8 cellular contexts compared by ENCODE assay signal in genomic region chr19:47112664-47113445, GRCh38. TPM values are rescaled to one million over a fixed set of nuclear protein-coding genes. Genes with fewer than 3 reads are reported as not detected.
DNase-seq lines count a peak whose midpoint lies in the region; ATAC-seq, FAIRE-seq and TF ChIP-seq lines count a peak whose summit lies in the region.

No MANE protein-coding gene starts in this region.

- intact Hi-C loops in Right ventricle myocardium superior (cut with DNase I), result loop anchor here (1.0 kb wide), 1 partner anchor 17 kb away; the partner anchor contains the start of gene SAE1
- intact Hi-C loops in pancreas (cut with DNase I), result no loop called here
- intact Hi-C loops in tibial artery (cut with DNase I; ENCODE audit: low total_unique reads), result no loop called here

- peak overlapping the region; percentile 86 for H3K4me3 ChIP-seq in adipocyte (ENCODE audit: low read length)
- H3K4me3 ChIP-seq in pancreas, result peak overlapping the region; percentile 81 to 95 (median 88)
- peak overlapping the region; percentile 83 to 88 for H3K4me3 ChIP-seq in tibial artery

- 0% methylated on average over 54 to 64 of the region's 64 CpGs for WGBS in pancreas, 2 donors

- peak; percentile 99 for FAIRE-seq in GM12891 (lab: Jason Lieb, UNC)
- FAIRE-seq in pancreas (lab: Jason Lieb, UNC), result peak; percentile 96

- H3K9ac ChIP-seq in adipocyte (ENCODE audit: low read length), result peak overlapping the region; percentile 100

- peak overlapping the region; percentile 99 to 100 (median 99) for H3K27ac ChIP-seq in pancreas
- H3K27ac ChIP-seq in tibial artery, result peak overlapping the region; percentile 98 to 99

- peak; percentile 86 for DNase-seq in GM12891 (ENCODE audit: insufficient read length, low spot score)
- DNase-seq in NCI-H1417 treated with DMSO at 0.1 percent for 48 hours (lab: John Stamatoyannopoulos, UW), result peak; percentile 96
- peak; percentile 87 to 97 for DNase-seq in SW 1271 (lab: John Stamatoyannopoulos, UW)
- DNase-seq in adipocyte (ENCODE audit: low read depth), result peak; percentile 100
- peak; percentile 99 for DNase-seq in Right ventricle myocardium superior
- peak; percentile 96 to 100 (median 100) for DNase-seq in pancreas
- peak; percentile 99 to 100 for DNase-seq in tibial artery

- peak; percentile 78; the same call in 1 of the 2 replicates for TF ChIP-seq POLR2A in GM12891 (IDR thresholded peaks at IDR 0.05; ENCODE audit: low read depth, low read length)

- H3K36me3 ChIP-seq in adipocyte (ENCODE audit: control insufficient read depth, insufficient read depth, low read length, severe bottlenecking) (no peaks in the 10 kb centered on the region), pancreas (no peaks in the 10 kb centered on the region), tibial artery (no peaks in the 10 kb centered on the region)

- H3K9me3 ChIP-seq in adipocyte (ENCODE audit: control insufficient read depth, low read length) (no peaks in the 10 kb centered on the region), pancreas (no peaks in the 10 kb centered on the region), tibial artery (no peaks in the 10 kb centered on the region)

- no peaks in the 10 kb centered on the region for H3K27me3 ChIP-seq in adipocyte (replicated peaks; ENCODE audit: control insufficient read depth, insufficient read depth, low read length)
- no peaks in the 10 kb centered on the region for H3K27me3 ChIP-seq in pancreas
- H3K27me3 ChIP-seq in tibial artery, result no peaks in the 10 kb centered on the region

- ATAC-seq in HG02798 (IDR thresholded peaks at IDR 0.05; ENCODE audit: poor library complexity, unreplicated experiment) (peak; percentile 87), Right ventricle myocardium superior (ENCODE audit: poor library complexity) (peak; percentile 93), pancreas (peak; percentile 89 to 94 (median 93))

- no peak for TF ChIP-seq CTCF in pancreas (IDR thresholded peaks at IDR 0.05)
- TF ChIP-seq CTCF in tibial artery (IDR thresholded peaks at IDR 0.05), result no peak

- H3K4me1 ChIP-seq in adipocyte (ENCODE audit: control insufficient read depth, insufficient read depth, low read length), result peaks cover 31% of the 10 kb centered on the region
- H3K4me1 ChIP-seq in pancreas, result peaks cover 6 to 19% (median 7%) of the 10 kb centered on the region in 3 donors
- H3K4me1 ChIP-seq in tibial artery, result peaks cover 0 to 30% (median 11%) of the 10 kb centered on the region in 4 donors

TF ChIP-seq in GM12891, 5 proteins besides CTCF, POLR2A, EP300 and RAD21:
- TF ChIP-seq POU2F2 (IDR thresholded peaks at IDR 0.05; ENCODE audit: low read depth, low read length), result no peak; the same call in none of the 2 replicates
- peak; percentile 63; the same call in 1 of the 2 replicates for TF ChIP-seq POLR2AphosphoS5 (IDR thresholded peaks at IDR 0.05; ENCODE audit: low read depth, low read length)
- TF ChIP-seq TAF1 (IDR thresholded peaks at IDR 0.05; ENCODE audit: low read depth, low read length), result peak; percentile 70
- TF ChIP-seq SPI1 (IDR thresholded peaks at IDR 0.05; ENCODE audit: low read depth, low read length), result peak; percentile 75
- no peak for TF ChIP-seq PAX5 (IDR thresholded peaks at IDR 0.05; ENCODE audit: insufficient read depth, low read length, severe bottlenecking)

RNA-seq across cellular contexts. Expression of gene ZC3H4, which starts 0.7 kb away (rescaled TPM):
- 14.9 TPM for polyA plus RNA-seq in GM12891 (2012; ENCODE audit: low read depth, missing spikeins)
- total RNA-seq in Right ventricle myocardium superior (20.6 TPM), pancreas (10 to 100 TPM; 18.2 to 30.4 (median 20.5) TPM)
- polyA plus RNA-seq in pancreas, result 10 to 100 TPM in 1 of 2 donors, 1 to 10 TPM in 1; 8.1 to 14.3 TPM

RNA-seq across cellular contexts. Expression of gene SAE1, which starts 17.8 kb away (rescaled TPM):
- 99.4 TPM for polyA plus RNA-seq in GM12891 (2012; ENCODE audit: low read depth, missing spikeins)
- total RNA-seq in Right ventricle myocardium superior (42.2 TPM), pancreas (10 to 100 TPM; 14.8 to 25.8 (median 20.1) TPM)
- 10 to 100 TPM in 1 of 2 donors, 1 to 10 TPM in 1; 10.0 to 23.0 TPM for polyA plus RNA-seq in pancreas

Comparison
In these comparisons a context has a peak if more than half of its experiments do, and no peak if none do; other contexts are left out.
1. Peak in every context shown above with its lines: DNase-seq, ATAC-seq, H3K4me3 ChIP-seq and H3K27ac ChIP-seq.